Comparison of ENCODE assay signal across 30 cellular contexts in genomic region chr16:72711823-72712222, GRCh38.
"Had no signal": no experiment of that assay in that cellular context is flagged by ENCODE, and none has a peak within 500 bp of the region (broad histone marks: within the 10 kb centered on the region; RNA-seq: fewer than 3 reads in every experiment).

No MANE protein-coding gene starts in this region.

- ATAC-seq: activated CD4-positive, alpha-beta T cell treated with anti-CD3 and anti-CD28 coated beads for 36 hours; activated T-helper 17 cell treated with anti-CD3 and anti-CD28 coated beads, Interleukin-2, amount 50 U/mL, for 72 hours; Panc1; Right ventricle myocardium inferior; T-cell had no signal

- H3K27me3 ChIP-seq: adrenal gland, breast epithelium had no signal

- H3K4me3 Mint-ChIP-seq: activated CD4-positive, alpha-beta memory T cell treated with anti-CD3 and anti-CD28 coated beads, Interleukin-2, amount 10 ng/mL, durations not matched to agents 7 days and 5 days; activated CD4-positive, alpha-beta T cell treated with anti-CD3 and anti-CD28 coated beads for 36 hours; activated naive CD4-positive, alpha-beta T cell treated with anti-CD3 and anti-CD28 coated beads, Interleukin-2, amount 10 ng/mL, durations not matched to agents 7 days and 5 days; activated naive CD8-positive, alpha-beta T cell treated with anti-CD3 and anti-CD28 coated beads for 36 hours; activated T-helper 17 cell treated with anti-CD3 and anti-CD28 coated beads, Interleukin-2, amount 50 U/mL, for 72 hours; T-cell had no signal

- H3K4me3 ChIP-seq: adrenal gland, breast epithelium, SK-N-MC had no signal

- H3K27ac Mint-ChIP-seq: activated CD4-positive, alpha-beta memory T cell treated with anti-CD3 and anti-CD28 coated beads, Interleukin-2, amount 10 ng/mL, durations not matched to agents 7 days and 5 days; activated CD4-positive, alpha-beta T cell treated with anti-CD3 and anti-CD28 coated beads for 36 hours; activated naive CD4-positive, alpha-beta T cell treated with anti-CD3 and anti-CD28 coated beads, Interleukin-2, amount 10 ng/mL, durations not matched to agents 7 days and 5 days; activated naive CD8-positive, alpha-beta T cell treated with anti-CD3 and anti-CD28 coated beads for 36 hours; activated T-helper 17 cell treated with anti-CD3 and anti-CD28 coated beads, Interleukin-2, amount 50 U/mL, for 72 hours; T-cell had no signal

- H3K27me3 Mint-ChIP-seq: activated CD4-positive, alpha-beta memory T cell treated with anti-CD3 and anti-CD28 coated beads, Interleukin-2, amount 10 ng/mL, durations not matched to agents 7 days and 5 days; activated CD4-positive, alpha-beta T cell treated with anti-CD3 and anti-CD28 coated beads for 36 hours; activated naive CD4-positive, alpha-beta T cell treated with anti-CD3 and anti-CD28 coated beads, Interleukin-2, amount 10 ng/mL, durations not matched to agents 7 days and 5 days; activated naive CD8-positive, alpha-beta T cell treated with anti-CD3 and anti-CD28 coated beads for 36 hours; activated T-helper 17 cell treated with anti-CD3 and anti-CD28 coated beads, Interleukin-2, amount 50 U/mL, for 72 hours; T-cell had no signal

- H3K4me1 ChIP-seq: adrenal gland, breast epithelium had no signal

- H3K36me3 Mint-ChIP-seq: activated naive CD4-positive, alpha-beta T cell treated with anti-CD3 and anti-CD28 coated beads, Interleukin-2, amount 10 ng/mL, durations not matched to agents 7 days and 5 days had no signal

- DNase-seq: activated CD4-positive, alpha-beta memory T cell treated with anti-CD3 and anti-CD28 coated beads, Interleukin-2, amount 10 ng/mL, durations not matched to agents 7 days and 5 days; activated CD4-positive, alpha-beta T cell treated with anti-CD3 and anti-CD28 coated beads for 36 hours; activated CD4-positive, alpha-beta T cell treated with anti-CD3 and anti-CD28 coated beads, Interleukin-2, amount 50 U/mL, for 1 hour; activated gamma-delta T cell treated with Interleukin-2 at 50 U/mL for 16 hours; activated naive CD4-positive, alpha-beta T cell treated with anti-CD3 and anti-CD28 coated beads, Interleukin-2, amount 10 ng/mL, durations not matched to agents 7 days and 5 days; activated naive CD8-positive, alpha-beta T cell treated with anti-CD3 and anti-CD28 coated beads for 36 hours; activated T-cell treated with anti-CD3 and anti-CD28 coated beads for 4 hours; activated T-cell treated with anti-CD3 and anti-CD28 coated beads, Interleukin-2, amount 50 U/mL, for 48 hours; adrenal gland; anterior cingulate cortex; caudate nucleus; NCI-H1105; NCI-H1436; NCI-H1694 treated with DMSO at 0.1 percent for 48 hours; NCI-H2029 treated with DMSO at 0.1 percent for 48 hours; NCI-H2171; NCI-H345; NCI-H510A; NCI-H526 treated with DMSO at 0.1 percent for 48 hours; NCI-H82; OCI-M1; RPMI8226; T-cell; WERI-Rb-1 had no signal

- H3K36me3 ChIP-seq: adrenal gland, breast epithelium, WERI-Rb-1 had no signal

- H3K4me1 Mint-ChIP-seq: activated CD4-positive, alpha-beta memory T cell treated with anti-CD3 and anti-CD28 coated beads, Interleukin-2, amount 10 ng/mL, durations not matched to agents 7 days and 5 days; activated CD4-positive, alpha-beta T cell treated with anti-CD3 and anti-CD28 coated beads for 36 hours; activated naive CD4-positive, alpha-beta T cell treated with anti-CD3 and anti-CD28 coated beads, Interleukin-2, amount 10 ng/mL, durations not matched to agents 7 days and 5 days; activated T-helper 17 cell treated with anti-CD3 and anti-CD28 coated beads, Interleukin-2, amount 50 U/mL, for 72 hours; T-cell had no signal

- H3K27ac ChIP-seq: adrenal gland, breast epithelium, KMS-11, SK-N-MC, WERI-Rb-1 had no signal
